In the genomic region with DNA sequence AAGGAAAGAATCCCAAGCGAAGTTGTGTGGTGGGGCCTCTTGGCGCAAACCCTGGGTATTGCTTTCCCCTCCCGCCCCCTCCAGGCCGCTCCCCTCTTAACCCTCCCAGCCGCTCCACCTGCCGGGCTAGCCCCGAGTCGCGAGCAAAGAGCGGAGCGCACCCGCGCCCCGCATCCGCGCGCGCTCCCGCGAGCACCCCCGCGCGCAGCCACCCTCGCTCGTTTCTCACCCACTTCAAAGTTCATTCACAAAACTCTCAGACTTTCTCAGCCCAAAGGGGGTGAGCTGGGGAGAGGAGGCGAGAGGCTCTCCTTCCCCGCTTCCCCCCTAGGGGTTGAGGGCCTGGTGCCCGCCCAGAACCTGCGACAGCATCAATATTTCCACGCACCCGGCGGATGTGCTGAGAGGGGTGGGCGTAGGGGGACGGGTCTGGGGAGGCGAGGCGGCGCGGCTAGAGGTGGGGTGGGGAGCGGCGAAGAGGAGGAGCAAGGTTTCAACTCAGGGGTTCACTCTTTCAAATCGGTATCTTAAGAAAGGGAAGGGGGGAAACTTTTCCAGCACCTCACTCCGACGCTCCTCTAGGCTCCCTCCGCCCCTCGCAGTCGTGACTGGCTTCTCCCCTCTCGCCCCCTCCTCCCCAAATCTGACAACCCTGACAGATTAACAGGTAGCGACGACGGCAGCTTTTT, we compare ENCODE assay signal across 8 cellular contexts. TPM values are rescaled to one million over a fixed set of nuclear protein-coding genes. Genes with fewer than 3 reads are reported as not detected.
DNase-seq lines count a peak whose midpoint lies in the region; ATAC-seq and TF ChIP-seq lines count a peak whose summit lies in the region.

No MANE protein-coding gene starts in this region.

- POLR2A ChIA-PET in OCI-LY7 (lab: Charles Lee): no interaction called here

- no peaks in the 10 kb centered on the region for H4K20me1 ChIP-seq in OCI-LY7 (ENCODE audit: insufficient read depth, low read length)

- H3K36me3 Mint-ChIP-seq in nephron progenitor cell (ENCODE audit: low read depth): no peaks in the 10 kb centered on the region

- CTCF ChIA-PET in OCI-LY7 (lab: Charles Lee; ENCODE audit: unreplicated experiment): interaction anchor here (0.6 kb wide), 1 partner anchor 116 kb away, joined by 4 read pairs; no protein-coding TSS in a partner anchor

- H3K27ac Mint-ChIP-seq in nephron progenitor cell: peak overlapping the region; percentile 98
- peak overlapping the region; percentile 44 to 84 for H3K27ac Mint-ChIP-seq in stimulated activated naive CD8-positive, alpha-beta T cell treated with anti-CD3 and anti-CD28 coated beads, Interleukin-15, amount 100 ng/mL, for 72 hours

- H3K4me3 ChIP-seq in OCI-LY7 (ENCODE audit: low read depth, low read length, poor library complexity, severe bottlenecking): peak overlapping the region; percentile 72
- peak overlapping the region; percentile 79 for H3K4me3 ChIP-seq in fibroblast of pulmonary artery (replicated peaks; ENCODE audit: low read depth, low read length)

- H3K27ac ChIP-seq in OCI-LY7 (ENCODE audit: low read depth, low read length, poor library complexity, severe bottlenecking): peak overlapping the region; percentile 52

- TF ChIP-seq CTCF in OCI-LY7 (conservative IDR thresholded peaks at IDR 0.05; ENCODE audit: low read length) (peak; percentile 54), fibroblast of pulmonary artery (IDR thresholded peaks at IDR 0.05; ENCODE audit: low read length, missing control alignments) (peak; percentile 9), nephron progenitor cell (IDR thresholded peaks at IDR 0.05) (no peak)

- H3K4me3 Mint-ChIP-seq in nephron progenitor cell: peak overlapping the region; percentile 100
- H3K4me3 Mint-ChIP-seq in stimulated activated naive CD8-positive, alpha-beta T cell treated with anti-CD3 and anti-CD28 coated beads, Interleukin-15, amount 100 ng/mL, for 72 hours: peak overlapping the region; percentile 95 to 96

- H3K9me3 ChIP-seq in OCI-LY7 (ENCODE audit: low read length): no peaks in the 10 kb centered on the region

- no peaks in the 10 kb centered on the region for H3K9me3 Mint-ChIP-seq in nephron progenitor cell
- no peaks in the 10 kb centered on the region for H3K9me3 Mint-ChIP-seq in stimulated activated naive CD8-positive, alpha-beta T cell treated with anti-CD3 and anti-CD28 coated beads, Interleukin-15, amount 100 ng/mL, for 72 hours

- no peaks in the 10 kb centered on the region for H3K36me3 ChIP-seq in OCI-LY7 (ENCODE audit: insufficient read depth, low read length)

- H3K9me2 ChIP-seq in OCI-LY7 (ENCODE audit: insufficient read depth, low read length): no peaks in the 10 kb centered on the region

- peak; percentile 25 for DNase-seq in AG08395 (ENCODE audit: low spot score)
- DNase-seq in HK-2 (ENCODE audit: unreplicated experiment): peak; percentile 30
- peak; percentile 77 for DNase-seq in OCI-LY7 (ENCODE audit: low spot score)
- DNase-seq in activated T-helper 1 cell treated with Interleukin-2 at 50 U/mL for 16 hours (ENCODE audit: low read depth): peak; percentile 69
- no peak for DNase-seq in fibroblast of pulmonary artery (ENCODE audit: low read depth)
- DNase-seq in nephron progenitor cell: peak; percentile 50
- peak; percentile 83 to 87 for DNase-seq in stimulated activated naive CD8-positive, alpha-beta T cell treated with anti-CD3 and anti-CD28 coated beads, Interleukin-15, amount 100 ng/mL, for 72 hours

- BruUV-seq in OCI-LY7 (replicated peaks; lab: Mats Ljungman, UMichigan): no TSS peak

- intact Hi-C loops in OCI-LY7 (cut with micrococcal nuclease; ENCODE audit: unreplicated experiment): loop anchor here (5.0 to 10.0 kb wide), 5 partner anchors 100 to 1135 kb away; partner anchors contain the start of genes NOCT, RAB33B and SETD7

- peak overlapping the region; percentile 81 for H3K4me2 ChIP-seq in OCI-LY7 (ENCODE audit: low read length)

- peaks cover 3% of the 10 kb centered on the region for H3K27me3 Mint-ChIP-seq in nephron progenitor cell (ENCODE audit: low read depth, poor library complexity)
- H3K27me3 Mint-ChIP-seq in stimulated activated naive CD8-positive, alpha-beta T cell treated with anti-CD3 and anti-CD28 coated beads, Interleukin-15, amount 100 ng/mL, for 72 hours: peaks cover 19% of the 10 kb centered on the region

- H2AFZ ChIP-seq in OCI-LY7 (ENCODE audit: low read length): peak overlapping the region; percentile 84

- no peaks in the 10 kb centered on the region for H3K79me2 ChIP-seq in OCI-LY7 (ENCODE audit: insufficient read depth, low read depth, low read length)

- peaks cover 48% of the 10 kb centered on the region for H3K4me1 Mint-ChIP-seq in nephron progenitor cell
- peaks cover 38% of the 10 kb centered on the region for H3K4me1 Mint-ChIP-seq in stimulated activated naive CD8-positive, alpha-beta T cell treated with anti-CD3 and anti-CD28 coated beads, Interleukin-15, amount 100 ng/mL, for 72 hours

- H3K4me1 ChIP-seq in OCI-LY7 (ENCODE audit: insufficient read depth, low read length, poor library complexity, severe bottlenecking): peaks cover 41% of the 10 kb centered on the region

- peak; percentile 70 for ATAC-seq in stimulated activated naive CD8-positive, alpha-beta T cell treated with anti-CD3 and anti-CD28 coated beads, Interleukin-15, amount 100 ng/mL, for 72 hours
- ATAC-seq in GM21717 (IDR thresholded peaks at IDR 0.05; ENCODE audit: unreplicated experiment): no peak

RNA-seq across cellular contexts. Expression of gene MAML3, which starts 1.8 kb away (rescaled TPM):
- 1.2 and 1.8 TPM in 2 replicates for total RNA-seq in OCI-LY7 (2014; rRNA removed; shearing (Covaris generic))
- 0.74 and 0.80 TPM in 2 replicates for total RNA-seq in OCI-LY7 (2022)
